Comparison of ENCODE assay signal across 19 cellular contexts in genomic region chr7:147308539-147308938, GRCh38.
"Had no signal": no experiment of that assay in that cellular context is flagged by ENCODE, and none has a peak within 500 bp of the region (broad histone marks: within the 10 kb centered on the region; RNA-seq: fewer than 3 reads in every experiment).

No MANE protein-coding gene starts in this region.

- H3K36me3 ChIP-seq: ascending aorta, tibial artery, WERI-Rb-1 had no signal

- H3K4me3 Mint-ChIP-seq: activated CD8-positive, alpha-beta memory T cell treated with anti-CD3 and anti-CD28 coated beads, Interleukin-2, amount 10 ng/mL, durations not matched to agents 7 days and 5 days; activated naive CD4-positive, alpha-beta T cell treated with anti-CD3 and anti-CD28 coated beads for 36 hours; activated naive CD8-positive, alpha-beta T cell treated with anti-CD3 and anti-CD28 coated beads, Interleukin-2, amount 50 U/mL, for 24 hours; naive thymus-derived CD8-positive, alpha-beta T cell; stimulated activated effector memory CD8-positive, alpha-beta T cell treated with anti-CD3 and anti-CD28 coated beads, Interleukin-12 subunit alpha, Interleukin-12 subunit beta, amount 100 ng/mL, for 72 hours; T-helper 17 cell had no signal

- DNase-seq: activated CD4-positive, alpha-beta T cell treated with anti-CD3 and anti-CD28 coated beads, Interleukin-2, amount 50 U/mL, for 48 hours; activated CD8-positive, alpha-beta memory T cell treated with anti-CD3 and anti-CD28 coated beads, Interleukin-2, amount 10 ng/mL, durations not matched to agents 7 days and 5 days; activated naive CD4-positive, alpha-beta T cell treated with anti-CD3 and anti-CD28 coated beads for 36 hours; activated naive CD8-positive, alpha-beta T cell treated with anti-CD3 and anti-CD28 coated beads, Interleukin-2, amount 50 U/mL, for 24 hours; activated T-cell treated with anti-CD3 and anti-CD28 coated beads, Interleukin-2, amount 50 U/mL, for 1 hour; dorsolateral prefrontal cortex; glutamatergic neuron; left cardiac atrium; mucosa of descending colon; naive thymus-derived CD8-positive, alpha-beta T cell; nucleus accumbens; posterior cingulate gyrus; T-helper 17 cell; tibial artery; WERI-Rb-1 had no signal

- ATAC-seq: activated CD8-positive, alpha-beta memory T cell treated with anti-CD3 and anti-CD28 coated beads, Interleukin-2, amount 10 ng/mL, durations not matched to agents 7 days and 5 days; activated naive CD8-positive, alpha-beta T cell treated with anti-CD3 and anti-CD28 coated beads, Interleukin-2, amount 50 U/mL, for 24 hours; esophagus mucosa; left cardiac atrium; mucosa of descending colon; naive thymus-derived CD8-positive, alpha-beta T cell; stimulated activated effector memory CD8-positive, alpha-beta T cell treated with anti-CD3 and anti-CD28 coated beads, Interleukin-12 subunit alpha, Interleukin-12 subunit beta, amount 100 ng/mL, for 72 hours; T-helper 17 cell had no signal

- H3K27ac ChIP-seq: ascending aorta, dorsolateral prefrontal cortex, tibial artery, WERI-Rb-1 had no signal

- H3K27me3 Mint-ChIP-seq: activated CD8-positive, alpha-beta memory T cell treated with anti-CD3 and anti-CD28 coated beads, Interleukin-2, amount 10 ng/mL, durations not matched to agents 7 days and 5 days; activated naive CD8-positive, alpha-beta T cell treated with anti-CD3 and anti-CD28 coated beads, Interleukin-2, amount 50 U/mL, for 24 hours; naive thymus-derived CD8-positive, alpha-beta T cell; T-helper 17 cell had no signal

- H3K27me3 ChIP-seq: ascending aorta, dorsolateral prefrontal cortex, tibial artery had no signal

- H3K4me1 Mint-ChIP-seq: activated CD8-positive, alpha-beta memory T cell treated with anti-CD3 and anti-CD28 coated beads, Interleukin-2, amount 10 ng/mL, durations not matched to agents 7 days and 5 days; activated naive CD8-positive, alpha-beta T cell treated with anti-CD3 and anti-CD28 coated beads, Interleukin-2, amount 50 U/mL, for 24 hours; naive thymus-derived CD8-positive, alpha-beta T cell; stimulated activated effector memory CD8-positive, alpha-beta T cell treated with anti-CD3 and anti-CD28 coated beads, Interleukin-12 subunit alpha, Interleukin-12 subunit beta, amount 100 ng/mL, for 72 hours; T-helper 17 cell had no signal

- H3K36me3 Mint-ChIP-seq: activated CD8-positive, alpha-beta memory T cell treated with anti-CD3 and anti-CD28 coated beads, Interleukin-2, amount 10 ng/mL, durations not matched to agents 7 days and 5 days; naive thymus-derived CD8-positive, alpha-beta T cell; stimulated activated effector memory CD8-positive, alpha-beta T cell treated with anti-CD3 and anti-CD28 coated beads, Interleukin-12 subunit alpha, Interleukin-12 subunit beta, amount 100 ng/mL, for 72 hours had no signal

- H3K9me3 ChIP-seq: ascending aorta, tibial artery had no signal

- H3K4me3 ChIP-seq: ascending aorta, dorsolateral prefrontal cortex, mucosa of descending colon, tibial artery had no signal

- H3K27ac Mint-ChIP-seq: activated CD8-positive, alpha-beta memory T cell treated with anti-CD3 and anti-CD28 coated beads, Interleukin-2, amount 10 ng/mL, durations not matched to agents 7 days and 5 days; activated naive CD4-positive, alpha-beta T cell treated with anti-CD3 and anti-CD28 coated beads for 36 hours; activated naive CD8-positive, alpha-beta T cell treated with anti-CD3 and anti-CD28 coated beads, Interleukin-2, amount 50 U/mL, for 24 hours; activated T-helper 2 cell treated with anti-CD3 and anti-CD28 coated beads, Interferon-gamma antibody, Interleukin-2, Interleukin-4, amounts not matched to agents 10 μg/mL and 5 μg/mL and 100 μg/mL, durations not matched to agents 14 hours and 24 hours and 36 hours; naive thymus-derived CD8-positive, alpha-beta T cell; stimulated activated effector memory CD8-positive, alpha-beta T cell treated with anti-CD3 and anti-CD28 coated beads, Interleukin-12 subunit alpha, Interleukin-12 subunit beta, amount 100 ng/mL, for 72 hours; T-helper 17 cell had no signal

- H3K4me1 ChIP-seq: ascending aorta, tibial artery had no signal
